In genomic region chr5:56414056-56414455, GRCh38 we compare ENCODE assay signal across 14 cellular contexts.
DNase-seq lines count a peak whose midpoint lies in the region; ATAC-seq and TF ChIP-seq lines count a peak whose summit lies in the region.
"Had no signal": no experiment of that assay in that cellular context is flagged by ENCODE, and none has a peak within 500 bp of the region (broad histone marks: within the 10 kb centered on the region; RNA-seq: fewer than 3 reads in every experiment).

No MANE protein-coding gene starts in this region.

- H3K4me3 ChIP-seq in AG10803 (ENCODE audit: low read length) (no peak overlapping the region), WERI-Rb-1 (ENCODE audit: low read depth, low read length) (no peak overlapping the region), gastrocnemius medialis (no peak overlapping the region), lower leg skin (ENCODE audit: low read depth, poor library complexity, severe bottlenecking) (no peak overlapping the region)

- peak overlapping the region; percentile 83 for H3K27ac ChIP-seq in WERI-Rb-1
- H3K27ac ChIP-seq in gastrocnemius medialis: peak overlapping the region in 1 of 4 donors; percentile 16

- no peaks in the 10 kb centered on the region for H3K27me3 ChIP-seq in WERI-Rb-1 (ENCODE audit: insufficient read depth, low read depth, severe bottlenecking)
- H3K27me3 ChIP-seq in gastrocnemius medialis: no peaks in the 10 kb centered on the region

- no peak for ATAC-seq in gastrocnemius medialis
- ATAC-seq: effector memory CD8-positive, alpha-beta T cell had no signal

- peaks cover 0 to 4% of the 10 kb centered on the region in 2 donors for H3K4me1 ChIP-seq in gastrocnemius medialis

- intact Hi-C loops in gastrocnemius medialis (cut with DNase I; ENCODE audit: low total_unique reads): no loop called here
- intact Hi-C loops in lower leg skin (cut with DNase I; ENCODE audit: low total_unique reads): no loop called here

- in situ Hi-C loops in gastrocnemius medialis (cut with MboI; ENCODE audit: low sequenced_read_pairs in 4 of 4): no loop called here

- TF ChIP-seq CTCF in AG10803 (conservative IDR thresholded peaks at IDR 0.05; ENCODE audit: low read length): no peak
- TF ChIP-seq CTCF in WERI-Rb-1 (IDR thresholded peaks at IDR 0.05; ENCODE audit: low read depth, low read length): no peak
- no peak for TF ChIP-seq CTCF in gastrocnemius medialis (IDR thresholded peaks at IDR 0.05 in 4 of 5, conservative IDR thresholded peaks at IDR 0.05 in 1 of 5)
- no peak for TF ChIP-seq CTCF in lower leg skin (IDR thresholded peaks at IDR 0.05)

- H3K36me3 ChIP-seq in WERI-Rb-1 (no peaks in the 10 kb centered on the region), gastrocnemius medialis (no peaks in the 10 kb centered on the region)

- 40 to 45% methylated on average over 3 of the region's 3 CpGs for WGBS in lower leg skin, 2 donors

- DNase-seq in AG10803 (ENCODE audit: low read depth) (peak; percentile 48), Kasumi-1 (lab: John Stamatoyannopoulos, UW) (peak; percentile 78 to 80), WERI-Rb-1 (no peak), medulla oblongata (ENCODE audit: extremely low spot score) (peak; percentile 62), gastrocnemius medialis (no peak), ureter (ENCODE audit: low spot score) (no peak), lower leg skin (ENCODE audit: low spot score in 2 of 2) (no peak)
- no peak for DNase-seq in effector CD4-positive, alpha-beta T cell
- DNase-seq: activated T-cell treated with anti-CD3 and anti-CD28 coated beads, Interleukin-2, amount 50 U/mL, for 1 hour; aorta; effector memory CD8-positive, alpha-beta T cell; head of caudate nucleus; occipital lobe; stimulated activated CD8-positive, alpha-beta memory T cell treated with anti-CD3 and anti-CD28 coated beads, Interleukin-4, amount 100 ng/mL, for 48 hours had no signal

- no peak for TF ChIP-seq POLR2A in gastrocnemius medialis (IDR thresholded peaks at IDR 0.05)
- TF ChIP-seq POLR2A in lower leg skin (IDR thresholded peaks at IDR 0.05): no peak

- H3K9me3 ChIP-seq in WERI-Rb-1 (ENCODE audit: severe bottlenecking) (peaks cover 5% of the 10 kb centered on the region), gastrocnemius medialis (no peaks in the 10 kb centered on the region)

Comparison
In these comparisons a context has a peak if more than half of its experiments do, and no peak if none do; other contexts are left out.
1. DNase-seq: peak in AG10803 (single experiment), Kasumi-1 (2 of 2) and medulla oblongata (single experiment); none in WERI-Rb-1 (single experiment), gastrocnemius medialis (0 of 2), effector CD4-positive, alpha-beta T cell (single experiment), ureter (single experiment) and lower leg skin (0 of 2).